ENCODE assay signal across 21 cellular contexts in genomic region chr9:128143409-128144238, GRCh38. TPM values are rescaled to one million over a fixed set of nuclear protein-coding genes. Genes with fewer than 3 reads are reported as not detected.
DNase-seq lines count a peak whose midpoint lies in the region; ATAC-seq and TF ChIP-seq lines count a peak whose summit lies in the region.
"Had no signal": no experiment of that assay in that cellular context is flagged by ENCODE, and none has a peak within 500 bp of the region (broad histone marks: within the 10 kb centered on the region; RNA-seq: fewer than 3 reads in every experiment).

No MANE protein-coding gene starts in this region.

- H3K36me3 Mint-ChIP-seq in glutamatergic neuron (ENCODE audit: unreplicated experiment): no peaks in the 10 kb centered on the region
- H3K36me3 Mint-ChIP-seq: natural killer cell treated with Interleukin-12 subunit alpha and Interleukin-12 subunit beta and Interleukin-15 and Interleukin-18, amount 100 ng/mL, for 72 hours had no signal

- H3K4me1 ChIP-seq in RWPE2 (ENCODE audit: insufficient read depth, poor library complexity, severe bottlenecking) (peaks cover 20% of the 10 kb centered on the region), neutrophil (ENCODE audit: control insufficient read depth in 1 of 2, insufficient read depth in 1 of 2, low read depth in 1 of 2, low read length in 1 of 2) (peaks cover 67 to 77% of the 10 kb centered on the region in 2 experiments)

- H3K27me3 ChIP-seq in RWPE2 (ENCODE audit: insufficient read depth, poor library complexity, severe bottlenecking) (no peaks in the 10 kb centered on the region), neutrophil (no peaks in the 10 kb centered on the region)
- H3K27me3 ChIP-seq: gastroesophageal sphincter had no signal

- ATAC-seq in RWPE2 (ENCODE audit: low read depth): no peak; the same call in 2 of the 3 replicates
- ATAC-seq in HG02642 (IDR thresholded peaks at IDR 0.05; ENCODE audit: poor library complexity, unreplicated experiment): no peak
- ATAC-seq: gastroesophageal sphincter had no signal

- TF ChIP-seq CTCF in GM12874 (IDR thresholded peaks at IDR 0.05; ENCODE audit: insufficient read depth, low read depth, low read length): 0 out of 2 replicates have a peak, but pooled peaks have one; percentile 2
- TF ChIP-seq CTCF in RWPE2 (IDR thresholded peaks at IDR 0.05; ENCODE audit: poor library complexity, severe bottlenecking): no peak
- no peak for TF ChIP-seq CTCF in glutamatergic neuron (IDR thresholded peaks at IDR 0.05; ENCODE audit: partially characterized antibody, unreplicated experiment)
- TF ChIP-seq CTCF in neutrophil (IDR thresholded peaks at IDR 0.05): no peak

- H3K9me3 ChIP-seq in RWPE2 (ENCODE audit: severe bottlenecking) (no peaks in the 10 kb centered on the region), neutrophil (no peaks in the 10 kb centered on the region)
- H3K9me3 ChIP-seq: gastroesophageal sphincter had no signal

- H3K4me3 ChIP-seq in RWPE2 (ENCODE audit: severe bottlenecking): no peak overlapping the region
- H3K4me3 ChIP-seq in neutrophil (ENCODE audit: low read depth in 1 of 2, low read length in 1 of 2): peak overlapping the region; percentile 21 to 23
- H3K4me3 ChIP-seq: coronary artery, gastroesophageal sphincter had no signal

- peaks cover 6% of the 10 kb centered on the region for H3K4me1 Mint-ChIP-seq in glutamatergic neuron (ENCODE audit: low read depth, unreplicated experiment)
- H3K4me1 Mint-ChIP-seq: B cell had no signal

- H3K27ac ChIP-seq in RWPE2 (ENCODE audit: poor library complexity, severe bottlenecking): peak overlapping the region; percentile 30
- H3K27ac ChIP-seq in neutrophil: peak overlapping the region; percentile 85
- H3K27ac ChIP-seq: coronary artery, gastroesophageal sphincter, KMS-11 had no signal

- DNase-seq in RWPE2 (ENCODE audit: low spot score) (no peak), glutamatergic neuron (peak; percentile 5), KBM-7 (no peak)
- no peak for DNase-seq in activated effector memory CD4-positive, alpha-beta T cell treated with anti-CD3 and anti-CD28 coated beads, Interleukin-2, amount 50 U/mL, for 16 hours
- DNase-seq: activated CD4-positive, CD25-positive, alpha-beta regulatory T cell; activated gamma-delta T cell; DMS53; mesenchymal stem cell; NCI-H2171 treated with DMSO at 0.1 percent for 48 hours; NCI-H82; retina; SW 1271 had no signal

- in situ Hi-C loops in KBM-7 (cut with MboI; ENCODE audit: low pct_unique_long_range_greater_than_20kb, low sequenced_read_pairs): no loop called here

- peaks cover 14% of the 10 kb centered on the region for H3K9me3 Mint-ChIP-seq in glutamatergic neuron (ENCODE audit: unreplicated experiment)
- H3K9me3 Mint-ChIP-seq: natural killer cell treated with Interleukin-12 subunit alpha and Interleukin-12 subunit beta and Interleukin-15 and Interleukin-18, amount 100 ng/mL, for 72 hours had no signal

- peaks cover 5% of the 10 kb centered on the region for H3K27me3 Mint-ChIP-seq in glutamatergic neuron (ENCODE audit: unreplicated experiment)

- no peaks in the 10 kb centered on the region for H3K36me3 ChIP-seq in RWPE2 (ENCODE audit: low read depth)
- no peaks in the 10 kb centered on the region for H3K36me3 ChIP-seq in neutrophil
- H3K36me3 ChIP-seq: gastroesophageal sphincter had no signal

- H3K27ac Mint-ChIP-seq in glutamatergic neuron (ENCODE audit: unreplicated experiment): no peak overlapping the region
- H3K27ac Mint-ChIP-seq: B cell; natural killer cell treated with Interleukin-12 subunit alpha and Interleukin-12 subunit beta and Interleukin-15 and Interleukin-18, amount 100 ng/mL, for 72 hours had no signal

- no peak overlapping the region for H3K4me3 Mint-ChIP-seq in glutamatergic neuron (ENCODE audit: unreplicated experiment)
- H3K4me3 Mint-ChIP-seq: B cell; natural killer cell treated with Interleukin-12 subunit alpha and Interleukin-12 subunit beta and Interleukin-15 and Interleukin-18, amount 100 ng/mL, for 72 hours had no signal

RNA-seq across cellular contexts. Expression of gene LCN2, which starts 5.6 kb away (rescaled TPM):
- total RNA-seq in glutamatergic neuron (ENCODE audit: unreplicated experiment): not detected
- total RNA-seq: B cell; endothelial cell of umbilical vein; natural killer cell treated with Interleukin-12 subunit alpha and Interleukin-12 subunit beta and Interleukin-15 and Interleukin-18, amount 100 ng/mL, for 72 hours had no signal

RNA-seq across cellular contexts. Expression of gene PTGES2, which starts 16.1 kb away (rescaled TPM):
- 85.1 TPM for total RNA-seq in glutamatergic neuron (ENCODE audit: unreplicated experiment)

RNA-seq across cellular contexts. Expression of gene BBLN, which starts 16.4 kb away (rescaled TPM):
- 147 TPM for total RNA-seq in glutamatergic neuron (ENCODE audit: unreplicated experiment)

RNA-seq across cellular contexts. Expression of gene CIZ1, which starts 47.7 kb away (rescaled TPM):
- total RNA-seq in glutamatergic neuron (ENCODE audit: unreplicated experiment): 174 TPM

RNA-seq across cellular contexts. Expression of gene DNM1, which starts 59.6 kb away (rescaled TPM):
- total RNA-seq in glutamatergic neuron (ENCODE audit: unreplicated experiment): 276 TPM
